ENCODE assay signal across 1 cellular context in genomic region chr4:102344520-102344954, GRCh38.
A peak's percentile ranks its signal among the peaks of the same experiment; 100 is the strongest.
TF ChIP-seq lines count a peak whose summit lies in the region.

No MANE protein-coding gene starts in this region.

TF ChIP-seq in K562, 482 proteins besides CTCF, POLR2A, EP300 and RAD21 (continued from another document and continues in another):
- TF ChIP-seq MGA (IDR thresholded peaks at IDR 0.05) (peak; percentile 81), E2F6 (IDR thresholded peaks at IDR 0.05; ENCODE audit: borderline replicate concordance in 1 of 2, extremely low read depth in 1 of 2, insufficient read depth in 1 of 2, insufficient read length in 1 of 2, low read depth in 1 of 2, low read length in 1 of 2, poor library complexity in 1 of 2, severe bottlenecking in 1 of 2) (peak; percentile 91 to 96), SRSF1 (IDR thresholded peaks at IDR 0.05; ENCODE audit: low read depth, low read length) (no peak), ZC3H11A (IDR thresholded peaks at IDR 0.05; ENCODE audit: low read depth, low read length) (no peak), GATA2 (CRISPR knock-in tag; IDR thresholded peaks at IDR 0.05) (0 out of 2 replicates have a peak, but pooled peaks have one; percentile 7), TFAP4 (CRISPR knock-in tag; IDR thresholded peaks at IDR 0.05; ENCODE audit: borderline replicate concordance) (peak; percentile 7; the same call in 1 of the 2 replicates), NRF1 (conservative IDR thresholded peaks at IDR 0.05 in 1 of 2, IDR thresholded peaks at IDR 0.05 in 1 of 2) (peak; percentile 86 to 88), TOE1 (IDR thresholded peaks at IDR 0.05; ENCODE audit: borderline replicate concordance) (no peak), TOE1 (CRISPR knock-in tag; IDR thresholded peaks at IDR 0.05; ENCODE audit: borderline replicate concordance, low read depth) (no peak), ARNT (IDR thresholded peaks at IDR 0.05) (no peak), ATF2 (CRISPR knock-in tag; IDR thresholded peaks at IDR 0.05) (no peak), ZNF121 (CRISPR knock-in tag; conservative IDR thresholded peaks at IDR 0.05) (no peak; the same call in 1 of the 2 replicates), L3MBTL2 (IDR thresholded peaks at IDR 0.05) (peak; percentile 92), ZBTB11 (CRISPR knock-in tag; IDR thresholded peaks at IDR 0.05) (0 out of 6 replicates have a peak, but pooled peaks of 1 of the 3 experiments have one; percentile 48), PHF20 (IDR thresholded peaks at IDR 0.05; ENCODE audit: partially characterized antibody) (peak; percentile 28), ZBTB34 (CRISPR knock-in tag; IDR thresholded peaks at IDR 0.05) (no peak), PHTF2 (CRISPR knock-in tag; IDR thresholded peaks at IDR 0.05) (no peak), MIER1 (IDR thresholded peaks at IDR 0.05; ENCODE audit: low read depth) (no peak), RUNX1 (IDR thresholded peaks at IDR 0.05; ENCODE audit: low read depth) (no peak), PHF8 (IDR thresholded peaks at IDR 0.05; ENCODE audit: borderline replicate concordance, low read length) (peak; percentile 57; the same call in 1 of the 2 replicates), MAZ (CRISPR knock-in tag; conservative IDR thresholded peaks at IDR 0.05 in 1 of 2, IDR thresholded peaks at IDR 0.05 in 1 of 2) (peak in 1 of 2 experiments; percentile 46; a peak in 3 of 4 replicates), ZNF175 (CRISPR knock-in tag; IDR thresholded peaks at IDR 0.05; ENCODE audit: low read depth) (no peak), PCBP1 (IDR thresholded peaks at IDR 0.05; ENCODE audit: low read depth, low read length, poor library complexity, severe bottlenecking) (peak; percentile 83), MBD1 (CRISPR knock-in tag; IDR thresholded peaks at IDR 0.05) (no peak), ZNF23 (CRISPR knock-in tag; IDR thresholded peaks at IDR 0.05) (no peak), ZNF324 (CRISPR knock-in tag; IDR thresholded peaks at IDR 0.05) (no peak), ZNF174 (CRISPR knock-in tag; IDR thresholded peaks at IDR 0.05) (no peak), MTA3 (IDR thresholded peaks at IDR 0.05; ENCODE audit: borderline replicate concordance) (peak; percentile 60; the same call in 1 of the 2 replicates), ZNF583 (CRISPR knock-in tag; IDR thresholded peaks at IDR 0.05) (no peak), CREB3 (tag; conservative IDR thresholded peaks at IDR 0.05; ENCODE audit: low read depth) (no peak), CTBP1 (IDR thresholded peaks at IDR 0.05; ENCODE audit: borderline replicate concordance) (peak; percentile 71), ZBTB1 (CRISPR knock-in tag; IDR thresholded peaks at IDR 0.05; ENCODE audit: borderline replicate concordance, low read depth) (no peak), ZBED1 (IDR thresholded peaks at IDR 0.05) (no peak)
